8 cellular contexts compared by ENCODE assay signal in genomic region chr16:71289732-71290062, GRCh38. TPM values are rescaled to one million over a fixed set of nuclear protein-coding genes. Genes with fewer than 3 reads are reported as not detected.
DNase-seq lines count a peak whose midpoint lies in the region; ATAC-seq and TF ChIP-seq lines count a peak whose summit lies in the region.

No MANE protein-coding gene starts in this region.

- H3K9me3 Mint-ChIP-seq in stimulated activated naive CD8-positive, alpha-beta T cell treated with anti-CD3 and anti-CD28 coated beads, Interleukin-15, Interleukin-2, amounts not matched to agents 100 ng/mL and 50 ng/mL, for 24 hours, result peaks cover 15% of the 10 kb centered on the region

- no peak for ATAC-seq in stimulated activated naive CD8-positive, alpha-beta T cell treated with anti-CD3 and anti-CD28 coated beads, Interleukin-15, Interleukin-2, amounts not matched to agents 100 U/mL and 50 U/mL, for 24 hours
- ATAC-seq in GM18873 (IDR thresholded peaks at IDR 0.05; ENCODE audit: low FRiP score, unreplicated experiment) (no peak), foreskin keratinocyte (no peak)

- H3K4me3 Mint-ChIP-seq in stimulated activated naive CD8-positive, alpha-beta T cell treated with anti-CD3 and anti-CD28 coated beads, Interleukin-15, Interleukin-2, amounts not matched to agents 100 ng/mL and 50 ng/mL, for 24 hours, result peak overlapping the region; percentile 92

- H3K27ac Mint-ChIP-seq in stimulated activated naive CD8-positive, alpha-beta T cell treated with anti-CD3 and anti-CD28 coated beads, Interleukin-15, Interleukin-2, amounts not matched to agents 100 ng/mL and 50 ng/mL, for 24 hours, result peak overlapping the region; percentile 85

- H3K9me3 ChIP-seq in mucosa of rectum (ENCODE audit: control insufficient read depth in 2 of 2, low read length in 2 of 2), result no peaks in the 10 kb centered on the region

- peaks cover 35% of the 10 kb centered on the region for H3K36me3 Mint-ChIP-seq in stimulated activated naive CD8-positive, alpha-beta T cell treated with anti-CD3 and anti-CD28 coated beads, Interleukin-15, Interleukin-2, amounts not matched to agents 100 ng/mL and 50 ng/mL, for 24 hours (ENCODE audit: low read depth)

- TF ChIP-seq CTCF in brain microvascular endothelial cell (IDR thresholded peaks at IDR 0.05; ENCODE audit: low read depth, low read length, missing control alignments) (no peak), foreskin keratinocyte (conservative IDR thresholded peaks at IDR 0.05) (no peak)

- H3K27me3 ChIP-seq in brain microvascular endothelial cell (replicated peaks), result no peaks in the 10 kb centered on the region
- H3K27me3 ChIP-seq in mucosa of rectum (ENCODE audit: control insufficient read depth in 2 of 2, insufficient read depth in 2 of 2, low read length in 2 of 2), result peaks cover 0 to 12% of the 10 kb centered on the region in 2 donors
- no peaks in the 10 kb centered on the region for H3K27me3 ChIP-seq in foreskin keratinocyte

- in situ Hi-C loops in brain microvascular endothelial cell (cut with HindIII; ENCODE audit: low pct_ligation_motif_present, low sequenced_read_pairs), result no loop called here

- H3K36me3 ChIP-seq in brain microvascular endothelial cell (replicated peaks) (peaks cover 9% of the 10 kb centered on the region), mucosa of rectum (ENCODE audit: control insufficient read depth in 2 of 2, insufficient read depth in 2 of 2, low read length in 2 of 2) (peaks cover 14 to 17% of the 10 kb centered on the region in 2 donors)

- no peak for DNase-seq in stimulated activated naive CD8-positive, alpha-beta T cell treated with anti-CD3 and anti-CD28 coated beads, Interleukin-15, Interleukin-2, amounts not matched to agents 100 U/mL and 50 U/mL, for 24 hours
- DNase-seq in brain microvascular endothelial cell, result no peak
- DNase-seq in NCI-H526 (lab: John Stamatoyannopoulos, UW), result no peak
- no peak for DNase-seq in AG20443 (ENCODE audit: low spot score)
- no peak for DNase-seq in foreskin keratinocyte

- H3K4me1 Mint-ChIP-seq in stimulated activated naive CD8-positive, alpha-beta T cell treated with anti-CD3 and anti-CD28 coated beads, Interleukin-15, Interleukin-2, amounts not matched to agents 100 ng/mL and 50 ng/mL, for 24 hours (ENCODE audit: low read depth), result peaks cover 26% of the 10 kb centered on the region

- peak overlapping the region in 1 of 2 donors; percentile 92 for H3K9ac ChIP-seq in mucosa of rectum (ENCODE audit: low read depth in 1 of 2, low read length in 2 of 2)

- H3K27me3 Mint-ChIP-seq in stimulated activated naive CD8-positive, alpha-beta T cell treated with anti-CD3 and anti-CD28 coated beads, Interleukin-15, Interleukin-2, amounts not matched to agents 100 ng/mL and 50 ng/mL, for 24 hours, result peaks cover 24% of the 10 kb centered on the region

- no peak overlapping the region for H3K27ac ChIP-seq in brain microvascular endothelial cell
- peak overlapping the region; percentile 93 to 96 for H3K27ac ChIP-seq in mucosa of rectum (ENCODE audit: low read depth in 2 of 2, low read length in 2 of 2)
- no peak overlapping the region for H3K27ac ChIP-seq in foreskin keratinocyte

- H3K4me3 ChIP-seq in brain microvascular endothelial cell (ENCODE audit: low read depth, low read length), result peak overlapping the region; percentile 80
- peak overlapping the region; percentile 84 to 96 for H3K4me3 ChIP-seq in mucosa of rectum (ENCODE audit: low read length in 2 of 2)

- H3K4me1 ChIP-seq in mucosa of rectum (ENCODE audit: control insufficient read depth in 2 of 2, insufficient read depth in 2 of 2, low read length in 2 of 2) (peaks cover 6 to 12% of the 10 kb centered on the region in 2 donors), foreskin keratinocyte (peaks cover 7% of the 10 kb centered on the region)

RNA-seq across cellular contexts. Expression of gene CMTR2, which starts 0.5 kb away (rescaled TPM):
- 18.5 and 21.0 TPM in 2 replicates for total RNA-seq in foreskin keratinocyte
- 5.0 and 5.4 TPM in 2 replicates for polyA plus RNA-seq in foreskin keratinocyte

RNA-seq across cellular contexts. Expression of gene HYDIN, which starts 59.2 kb away (rescaled TPM):
- total RNA-seq in foreskin keratinocyte, result 0.27 and 0.39 TPM in 2 replicates
- 0.08 and 0.13 TPM in 2 replicates for polyA plus RNA-seq in foreskin keratinocyte

Comparison
In these comparisons a context has a peak if more than half of its experiments do, and no peak if none do; other contexts are left out.
1. H3K27ac ChIP-seq: peak in mucosa of rectum (2 of 2); none in brain microvascular endothelial cell (single experiment) and foreskin keratinocyte (single experiment).